In genomic region chr5:165775094-165775493, GRCh38 we compare ENCODE assay signal across 29 cellular contexts.
"Had no signal": no experiment of that assay in that cellular context is flagged by ENCODE, and none has a peak within 500 bp of the region (broad histone marks: within the 10 kb centered on the region; RNA-seq: fewer than 3 reads in every experiment).

No MANE protein-coding gene starts in this region.

- DNase-seq: activated CD4-positive, alpha-beta T cell treated with anti-CD3 and anti-CD28 coated beads, Interleukin-2, amount 10 ng/mL, durations not matched to agents 24 days and 14 days; activated CD4-positive, alpha-beta T cell treated with anti-CD3 and anti-CD28 coated beads, Interleukin-2, amount 50 U/mL, for 4 hours; activated CD8-positive, alpha-beta T cell treated with anti-CD3 and anti-CD28 coated beads for 36 hours; activated effector memory CD4-positive, alpha-beta T cell treated with anti-CD3 and anti-CD28 coated beads, Interleukin-2, amount 50 U/mL, for 16 hours; activated naive CD4-positive, alpha-beta T cell; activated naive CD4-positive, alpha-beta T cell treated with anti-CD3 and anti-CD28 coated beads, Interleukin-2, amount 50 U/mL, for 16 hours; activated naive CD8-positive, alpha-beta T cell treated with anti-CD3 and anti-CD28 coated beads for 36 hours; activated T-cell treated with anti-CD3 and anti-CD28 coated beads, Interleukin-2, amount 50 U/mL, for 1 hour; activated T-cell treated with anti-CD3 and anti-CD28 coated beads, Interleukin-2, amount 50 U/mL, for 72 hours; amniotic stem cell; aorta; brain microvascular endothelial cell; central memory CD4-positive, alpha-beta T cell; Karpas-422; KBM-7; MG63; NCI-H1048; NCI-H1105 treated with DMSO at 0.1 percent for 48 hours; NCI-H1436; NCI-H1694; NCI-H1930; NCI-H2081 treated with DMSO at 0.1 percent for 48 hours; NCI-H345; NCI-H526 treated with DMSO at 0.1 percent for 48 hours; NCI-H774; SHP77; SJCRH30; T1000 had no signal

- H3K4me3 Mint-ChIP-seq: activated CD4-positive, alpha-beta T cell treated with anti-CD3 and anti-CD28 coated beads, Interleukin-2, amount 10 ng/mL, durations not matched to agents 24 days and 14 days; activated CD8-positive, alpha-beta T cell treated with anti-CD3 and anti-CD28 coated beads for 36 hours; activated naive CD8-positive, alpha-beta T cell treated with anti-CD3 and anti-CD28 coated beads for 36 hours; activated T-cell treated with anti-CD3 and anti-CD28 coated beads, Interleukin-2, amount 50 U/mL, for 72 hours; activated T-helper 17 cell treated with anti-CD3 and anti-CD28 coated beads, Interleukin-2, amount 50 U/mL, for 72 hours had no signal

- H3K4me1 Mint-ChIP-seq: activated CD4-positive, alpha-beta T cell treated with anti-CD3 and anti-CD28 coated beads, Interleukin-2, amount 10 ng/mL, durations not matched to agents 24 days and 14 days; activated naive CD8-positive, alpha-beta T cell treated with anti-CD3 and anti-CD28 coated beads for 36 hours; activated T-helper 17 cell treated with anti-CD3 and anti-CD28 coated beads, Interleukin-2, amount 50 U/mL, for 72 hours had no signal

- H3K27me3 Mint-ChIP-seq: activated CD4-positive, alpha-beta T cell treated with anti-CD3 and anti-CD28 coated beads, Interleukin-2, amount 10 ng/mL, durations not matched to agents 24 days and 14 days; activated CD8-positive, alpha-beta T cell treated with anti-CD3 and anti-CD28 coated beads for 36 hours; activated naive CD8-positive, alpha-beta T cell treated with anti-CD3 and anti-CD28 coated beads for 36 hours; activated T-helper 17 cell treated with anti-CD3 and anti-CD28 coated beads, Interleukin-2, amount 50 U/mL, for 72 hours had no signal

- H3K27ac Mint-ChIP-seq: activated CD4-positive, alpha-beta T cell treated with anti-CD3 and anti-CD28 coated beads, Interleukin-2, amount 10 ng/mL, durations not matched to agents 24 days and 14 days; activated CD8-positive, alpha-beta T cell treated with anti-CD3 and anti-CD28 coated beads for 36 hours; activated naive CD8-positive, alpha-beta T cell treated with anti-CD3 and anti-CD28 coated beads for 36 hours; activated T-cell treated with anti-CD3 and anti-CD28 coated beads, Interleukin-2, amount 50 U/mL, for 72 hours; activated T-helper 17 cell treated with anti-CD3 and anti-CD28 coated beads, Interleukin-2, amount 50 U/mL, for 72 hours had no signal

- H3K36me3 Mint-ChIP-seq: activated naive CD8-positive, alpha-beta T cell treated with anti-CD3 and anti-CD28 coated beads for 36 hours had no signal
